ENCODE assay signal across 9 cellular contexts in the genomic region with DNA sequence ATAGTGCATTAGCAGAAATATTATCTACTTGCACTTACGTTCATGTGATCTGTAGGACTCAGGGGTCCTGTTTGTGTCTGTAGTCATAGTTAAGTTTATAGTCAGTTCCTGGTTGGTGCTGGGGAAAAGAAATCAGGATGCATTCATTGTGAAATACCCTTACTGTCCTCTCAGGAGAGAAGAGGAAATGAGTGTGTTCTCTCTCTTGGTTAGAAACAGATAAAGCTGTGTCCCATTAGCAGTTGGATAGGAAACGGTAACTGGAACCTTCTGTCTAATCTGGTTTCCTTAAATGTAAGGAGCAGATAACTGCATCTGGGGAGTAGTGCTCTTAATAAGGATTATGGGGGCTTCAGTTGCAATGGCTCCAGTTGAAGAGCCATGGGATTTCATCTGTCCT. TPM values are rescaled to one million over a fixed set of nuclear protein-coding genes. Genes with fewer than 3 reads are reported as not detected.
DNase-seq lines count a peak whose midpoint lies in the region; ATAC-seq and TF ChIP-seq lines count a peak whose summit lies in the region.
"Had no signal": no experiment of that assay in that cellular context is flagged by ENCODE, and none has a peak within 500 bp of the region (broad histone marks: within the 10 kb centered on the region; RNA-seq: fewer than 3 reads in every experiment).

No MANE protein-coding gene starts in this region.

- in situ Hi-C loops in HAP-1 (cut with MboI; ENCODE audit: low sequenced_read_pairs) = no loop called here

- TF ChIP-seq CTCF in AG10803 (conservative IDR thresholded peaks at IDR 0.05; ENCODE audit: low read length) (no peak), HL-60 (IDR thresholded peaks at IDR 0.05; ENCODE audit: insufficient read depth, low read length) (no peak), ascending aorta (IDR thresholded peaks at IDR 0.05) (no peak)

- H3K27me3 ChIP-seq in HL-60 (ENCODE audit: insufficient read depth, poor library complexity, severe bottlenecking) (no peaks in the 10 kb centered on the region), adipocyte (replicated peaks; ENCODE audit: control insufficient read depth, insufficient read depth, low read length) (no peaks in the 10 kb centered on the region), ascending aorta (no peaks in the 10 kb centered on the region), HAP-1 (ENCODE audit: low read depth) (no peaks in the 10 kb centered on the region)
- H3K27me3 ChIP-seq: cardiac muscle cell had no signal

- H3K9ac ChIP-seq in adipocyte (ENCODE audit: low read length) = peak overlapping the region; percentile 62

- peak overlapping the region; percentile 91 for H3K27ac ChIP-seq in HL-60 (replicated peaks)
- H3K27ac ChIP-seq in ascending aorta = peak overlapping the region in 1 of 2 donors; percentile 14
- H3K27ac ChIP-seq: cardiac muscle cell had no signal

- H3K36me3 ChIP-seq in adipocyte (ENCODE audit: control insufficient read depth, insufficient read depth, low read length, severe bottlenecking) (peaks cover 5% of the 10 kb centered on the region), ascending aorta (no peaks in the 10 kb centered on the region), HAP-1 (replicated peaks) (no peaks in the 10 kb centered on the region; the same call in 1 of the 2 replicates)
- H3K36me3 ChIP-seq: cardiac muscle cell had no signal

- intact Hi-C loops in ascending aorta (cut with DNase I) = no loop called here

- no peak for ATAC-seq in GM21381 (IDR thresholded peaks at IDR 0.05; ENCODE audit: unreplicated experiment)

- H3K9me3 ChIP-seq in adipocyte (ENCODE audit: control insufficient read depth, low read length) (no peaks in the 10 kb centered on the region), ascending aorta (no peaks in the 10 kb centered on the region), HAP-1 (no peaks in the 10 kb centered on the region)

- H3K4me1 ChIP-seq in adipocyte (ENCODE audit: control insufficient read depth, insufficient read depth, low read length) (peaks cover 67% of the 10 kb centered on the region), ascending aorta (peaks cover 0 to 33% of the 10 kb centered on the region in 2 donors), HAP-1 (peaks cover 15% of the 10 kb centered on the region)

- DNase-seq in AG10803 (ENCODE audit: low read depth) = peak; percentile 82
- DNase-seq in HL-60 (ENCODE audit: low read depth in 1 of 2, low spot score in 1 of 2) = peak; percentile 52 to 68
- peak; percentile 47 for DNase-seq in adipocyte (ENCODE audit: low read depth)
- DNase-seq in inferior parietal cortex (ENCODE audit: extremely low spot score) = peak; percentile 15
- DNase-seq in ascending aorta (ENCODE audit: low spot score in 2 of 2) = no peak
- DNase-seq in NCI-H128 (lab: John Stamatoyannopoulos, UW; ENCODE audit: unreplicated experiment) = no peak
- no peak for DNase-seq in HAP-1 (ENCODE audit: low spot score in 2 of 2)

- H3K4me3 ChIP-seq in AG10803 (ENCODE audit: low read length) (no peak overlapping the region), HL-60 (replicated peaks; ENCODE audit: insufficient read depth, low read length) (no peak overlapping the region), adipocyte (ENCODE audit: low read length) (peak overlapping the region; percentile 57), ascending aorta (no peak overlapping the region), HAP-1 (no peak overlapping the region)
- H3K4me3 ChIP-seq: cardiac muscle cell had no signal

RNA-seq across cellular contexts. Expression of a gene that starts 8.9 kb away (rescaled TPM):
- 97.1 TPM for total RNA-seq in ascending aorta

RNA-seq across cellular contexts. Expression of a gene that starts 9.6 kb away (rescaled TPM):
- 30.9 TPM for total RNA-seq in ascending aorta

Comparison
In these comparisons a context has a peak if more than half of its experiments do, and no peak if none do; other contexts are left out.
1. DNase-seq: peak in AG10803 (single experiment), HL-60 (2 of 2), adipocyte (single experiment) and inferior parietal cortex (single experiment); none in ascending aorta (0 of 2), NCI-H128 (single experiment) and HAP-1 (0 of 2).